20 cellular contexts compared by ENCODE assay signal in genomic region chr4:175090116-175090515, GRCh38.
DNase-seq lines count a peak whose midpoint lies in the region; ATAC-seq, FAIRE-seq and TF ChIP-seq lines count a peak whose summit lies in the region.
"Had no signal": no experiment of that assay in that cellular context is flagged by ENCODE, and none has a peak within 500 bp of the region (broad histone marks: within the 10 kb centered on the region; RNA-seq: fewer than 3 reads in every experiment).

No MANE protein-coding gene starts in this region.

- H3K9me3 Mint-ChIP-seq in type B pancreatic cell, result no peaks in the 10 kb centered on the region

- no peak for ATAC-seq in GM19463 (IDR thresholded peaks at IDR 0.05; ENCODE audit: unreplicated experiment)
- ATAC-seq: GM23338, HCT116, K562, Panc1, SK-N-SH treated with all-trans-retinoic acid at 6 μM for 48 hours, T-cell had no signal

- no peak for FAIRE-seq in kidney (lab: Jason Lieb, UNC)
- FAIRE-seq: K562 had no signal

- TF ChIP-seq CTCF in type B pancreatic cell (conservative IDR thresholded peaks at IDR 0.05) (no peak), kidney (IDR thresholded peaks at IDR 0.05; ENCODE audit: borderline replicate concordance, extremely low read depth, insufficient read depth) (no peak)

- DNase-seq in COLO668 (lab: John Stamatoyannopoulos, UW; ENCODE audit: unreplicated experiment) (peak; percentile 21), DMS53 (lab: John Stamatoyannopoulos, UW) (peak; percentile 90), NCI-H1436 (lab: John Stamatoyannopoulos, UW) (peak; percentile 40), NCI-H748 (lab: John Stamatoyannopoulos, UW; ENCODE audit: unreplicated experiment) (peak; percentile 67), type B pancreatic cell (ENCODE audit: extremely low spot score, unreplicated experiment) (no peak), kidney (no peak), cerebellar nuclear complex (lab: John Stamatoyannopoulos, UW) (no peak)
- DNase-seq: AML-193, GF-D8, NCI-H1694, NCI-H2171 treated with DMSO at 0.1 percent for 48 hours, NCI-H524, T-cell had no signal

- H3K4me3 ChIP-seq in kidney (ENCODE audit: low read length in 2 of 2), result no peak overlapping the region
- H3K4me3 ChIP-seq: GM23338, K562 had no signal

- H3K4me3 Mint-ChIP-seq in type B pancreatic cell, result no peak overlapping the region
- H3K4me3 Mint-ChIP-seq: GM23338, T-cell had no signal

- no peaks in the 10 kb centered on the region for H3K27me3 Mint-ChIP-seq in type B pancreatic cell
- H3K27me3 Mint-ChIP-seq: T-cell had no signal

- no peak overlapping the region for H3K27ac Mint-ChIP-seq in type B pancreatic cell
- H3K27ac Mint-ChIP-seq: GM23338, T-cell had no signal

- no peaks in the 10 kb centered on the region for H3K36me3 Mint-ChIP-seq in type B pancreatic cell
- H3K36me3 Mint-ChIP-seq: T-cell had no signal

- intact Hi-C loops in kidney (cut with DNase I), result no loop called here

- H3K36me3 ChIP-seq in kidney (ENCODE audit: control insufficient read depth in 1 of 2, insufficient read depth in 2 of 2, low read length in 2 of 2), result no peaks in the 10 kb centered on the region

- no peak overlapping the region for H3K27ac ChIP-seq in kidney (ENCODE audit: low read depth in 2 of 2, low read length in 2 of 2)
- H3K27ac ChIP-seq: C4-2B had no signal

- no peaks in the 10 kb centered on the region for H3K4me1 Mint-ChIP-seq in type B pancreatic cell (ENCODE audit: unreplicated experiment)
- H3K4me1 Mint-ChIP-seq: GM23338, T-cell had no signal

- no peaks in the 10 kb centered on the region for H3K4me1 ChIP-seq in kidney (ENCODE audit: control insufficient read depth in 1 of 2, insufficient read depth in 1 of 2, low read depth in 1 of 2, low read length in 2 of 2)

- no peak overlapping the region for H3K9ac ChIP-seq in kidney (ENCODE audit: low read length in 2 of 2)

- H3K9me3 ChIP-seq in kidney (ENCODE audit: control insufficient read depth in 1 of 2, low read length in 2 of 2), result peaks cover 0 to 3% of the 10 kb centered on the region in 2 donors

Comparison
In these comparisons a context has a peak if more than half of its experiments do, and no peak if none do; other contexts are left out.
1. DNase-seq: peak in COLO668 (single experiment), DMS53 (single experiment), NCI-H1436 (single experiment) and NCI-H748 (single experiment); none in type B pancreatic cell (single experiment), kidney (single experiment) and cerebellar nuclear complex (0 of 2).